Comparison of ENCODE assay signal across 5 cellular contexts in the genomic region with DNA sequence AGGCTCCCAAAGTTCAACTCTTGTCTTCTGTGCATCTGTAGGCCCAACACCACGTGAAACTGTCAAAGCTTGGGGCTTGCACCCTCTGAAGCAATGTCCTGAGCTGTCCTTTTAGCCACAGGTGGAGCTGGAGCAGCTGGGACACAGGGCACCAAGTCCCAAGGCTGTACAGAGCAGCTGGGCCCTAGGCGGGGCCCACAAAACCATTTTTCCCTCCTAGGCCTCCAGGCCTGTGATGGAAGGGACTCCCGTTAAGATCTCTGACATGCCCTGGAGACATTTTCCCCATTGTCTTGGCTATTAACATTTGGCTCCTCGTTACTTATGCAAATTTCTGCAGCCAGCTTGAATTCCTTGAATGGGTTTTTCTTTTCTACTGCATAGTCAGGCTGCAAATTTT.
DNase-seq lines count a peak whose midpoint lies in the region; ATAC-seq, FAIRE-seq and TF ChIP-seq lines count a peak whose summit lies in the region.
"Not testable (repeated sequence)": the region's sequence is repeated elsewhere in the genome, so short reads cannot be mapped to it uniquely, and the experiment has no call there.

No MANE protein-coding gene starts in this region.

- BruUV-seq in K562 (replicated peaks; lab: Mats Ljungman, UMichigan), result not testable (repeated sequence)

- not testable (repeated sequence) for H3K27me3 Mint-ChIP-seq in endothelial cell (ENCODE audit: unreplicated experiment)

- H4K20me1 ChIP-seq in BLaER1; K562 (replicated peaks; ENCODE audit: control insufficient read depth, insufficient read depth, low read length): not testable (repeated sequence)

- not testable (repeated sequence) for DNase-seq in A549 (ENCODE audit: low read depth in 1 of 2, low spot score in 1 of 2); K562 (ENCODE audit: extremely low read depth in 1 of 4, low spot score in 3 of 4); endothelial cell (ENCODE audit: low spot score)

- peaks cover 34% of the 10 kb centered on the region for H3K9me3 ChIP-seq in A549
- peaks cover 61% of the 10 kb centered on the region for H3K9me3 ChIP-seq in BLaER1
- not testable (repeated sequence) for H3K9me3 ChIP-seq in HEK293 (ENCODE audit: control insufficient read depth, insufficient read depth, low read depth, low read length); K562 (replicated peaks; ENCODE audit: control insufficient read depth, insufficient read depth, low read depth, low read length)

- H3K27ac ChIP-seq in A549; BLaER1; HEK293 (ENCODE audit: extremely low read depth, low read depth, low read length); K562 (ENCODE audit: extremely low read depth, low read depth, low read length): not testable (repeated sequence)

- TF ChIP-seq EP300 in A549 (IDR thresholded peaks at IDR 0.05); K562 (IDR thresholded peaks at IDR 0.05; ENCODE audit: low read length): not testable (repeated sequence)

- not testable (repeated sequence) for TF ChIP-seq POLR2A in A549 (IDR thresholded peaks at IDR 0.05; ENCODE audit: low read length); K562 (conservative IDR thresholded peaks at IDR 0.05)

- ATAC-seq in A549, K562: not testable (repeated sequence)

- H3K79me2 ChIP-seq in K562 (ENCODE audit: control insufficient read depth, insufficient read depth, low read length), result not testable (repeated sequence)

- not testable (repeated sequence) for H3K9me1 ChIP-seq in K562 (ENCODE audit: control insufficient read depth, insufficient read depth, low read length)

- peaks cover 64% of the 10 kb centered on the region for H3K36me3 Mint-ChIP-seq in endothelial cell (ENCODE audit: low read depth, unreplicated experiment)

- intact Hi-C loops in K562 (cut with micrococcal nuclease), result not testable (repeated sequence)

- not testable (repeated sequence) for FAIRE-seq in A549 (lab: Jason Lieb, UNC); K562 (lab: Jason Lieb, UNC)

- H2AFZ ChIP-seq in K562 (ENCODE audit: low read depth, low read length), result not testable (repeated sequence)

- in situ Hi-C loops in K562 (cut with MboI), result not testable (repeated sequence)

- H3K4me1 ChIP-seq in A549; BLaER1; HEK293 (ENCODE audit: control insufficient read depth, insufficient read depth, low read length); K562 (replicated peaks in 1 of 2; ENCODE audit: control insufficient read depth in 2 of 2, insufficient read depth in 2 of 2, low read length in 2 of 2): not testable (repeated sequence)

- not testable (repeated sequence) for H3K27me3 ChIP-seq in BLaER1; K562 (ENCODE audit: control insufficient read depth in 2 of 2, insufficient read depth in 2 of 2, low read length in 2 of 2)

- TF ChIP-seq RAD21 in A549 (conservative IDR thresholded peaks at IDR 0.05 in 1 of 2, IDR thresholded peaks at IDR 0.05 in 1 of 2); K562 (CRISPR knock-in tag; conservative IDR thresholded peaks at IDR 0.05 in 1 of 2, IDR thresholded peaks at IDR 0.05 in 1 of 2): not testable (repeated sequence)

- POLR2A ChIA-PET in A549 (lab: Yijun Ruan, JAX); HEK293 (lab: Yijun Ruan, JAX): not testable (repeated sequence)
- POLR2A ChIA-PET in K562 (lab: Yijun Ruan, JAX), result interaction anchor here (0.6 kb wide), 1 partner anchor 35 kb away, joined by 3 read pairs; no protein-coding TSS in a partner anchor

- H3K4me1 Mint-ChIP-seq in endothelial cell (ENCODE audit: unreplicated experiment), result not testable (repeated sequence)

- H3K4me2 ChIP-seq in A549; BLaER1; K562 (ENCODE audit: insufficient read depth, low read length): not testable (repeated sequence)

- peaks cover 61% of the 10 kb centered on the region for H3K36me3 ChIP-seq in BLaER1
- peaks cover 0 to 34% of the 10 kb centered on the region in 2 experiments; a peak in 2 of 3 replicates for H3K36me3 ChIP-seq in HEK293 (ENCODE audit: control insufficient read depth in 2 of 2, insufficient read depth in 1 of 2, low read length in 2 of 2)
- H3K36me3 ChIP-seq in K562 (ENCODE audit: control insufficient read depth, insufficient read depth, low read length), result not testable (repeated sequence)

- CTCF ChIA-PET in A549 (lab: Yijun Ruan, JAX); HEK293 (lab: Yijun Ruan, JAX); K562 (lab: Yijun Ruan, JAX; ENCODE audit: low intra/inter-chr PET ratio): not testable (repeated sequence)

- peak overlapping the region; percentile 59 for H3K4me3 Mint-ChIP-seq in endothelial cell (ENCODE audit: unreplicated experiment)

- not testable (repeated sequence) for H3K9me3 Mint-ChIP-seq in endothelial cell (ENCODE audit: unreplicated experiment)

- not testable (repeated sequence) for H3K27ac Mint-ChIP-seq in endothelial cell (ENCODE audit: unreplicated experiment)

- H3K9ac ChIP-seq in BLaER1; K562 (ENCODE audit: insufficient read depth in 1 of 2, low read depth in 2 of 2, low read length in 2 of 2): not testable (repeated sequence)

- H3K4me3 ChIP-seq in A549; HEK293 (ENCODE audit: low read depth, low read length); K562: not testable (repeated sequence)
- H3K4me3 ChIP-seq in BLaER1, result 0 out of 2 replicates have a peak overlapping the region, but pooled peaks have one; percentile 0

- WGBS in A549 (ENCODE audit: missing lambda C conversion rate), result 62% methylated on average over 4 of the region's 4 CpGs
- 28% methylated on average over 4 of the region's 4 CpGs for WGBS in K562 (ENCODE audit: insufficient coverage, low coverage, missing lambda C conversion rate)

- TF ChIP-seq CTCF in A549 (IDR thresholded peaks at IDR 0.05); HEK293 (tag by site-specific recombination; IDR thresholded peaks at IDR 0.05); K562 (IDR thresholded peaks at IDR 0.05 in 2 of 3, conservative IDR thresholded peaks at IDR 0.05 in 1 of 3; ENCODE audit: insufficient read depth in 2 of 3, low read depth in 1 of 3, low read length in 3 of 3); endothelial cell (IDR thresholded peaks at IDR 0.05; ENCODE audit: unreplicated experiment): not testable (repeated sequence)

TF ChIP-seq in A549, 52 proteins besides CTCF, POLR2A, EP300 and RAD21:
- TF ChIP-seq ZFP36 (IDR thresholded peaks at IDR 0.05; ENCODE audit: borderline replicate concordance, partially characterized antibody), result peak; percentile 84

TF ChIP-seq in HEK293, 187 proteins besides CTCF, POLR2A, EP300 and RAD21:
- TF ChIP-seq ZNF585B (tag by site-specific recombination; IDR thresholded peaks at IDR 0.05), result peak; percentile 94

TF ChIP-seq in K562, 482 proteins besides CTCF, POLR2A, EP300 and RAD21:
- TF ChIP-seq ZFP36 (IDR thresholded peaks at IDR 0.05; ENCODE audit: low read depth, low read length, partially characterized antibody), result peak; percentile 65
